ENCODE assay signal across 10 cellular contexts in genomic region chr1:47545912-47546483, GRCh38.
"Had no signal": no experiment of that assay in that cellular context is flagged by ENCODE, and none has a peak within 500 bp of the region (broad histone marks: within the 10 kb centered on the region; RNA-seq: fewer than 3 reads in every experiment).

No MANE protein-coding gene starts in this region.

- H3K9me3 ChIP-seq: pancreas, vagina had no signal

- H3K27ac ChIP-seq: pancreas, right atrium auricular region, skin epidermis, vagina had no signal

- FAIRE-seq: frontal cortex, pancreas had no signal

- H3K36me3 Mint-ChIP-seq: activated naive CD8-positive, alpha-beta T cell had no signal

- H3K36me3 ChIP-seq: pancreas, right atrium auricular region, vagina had no signal

- H3K4me3 ChIP-seq: pancreas, right atrium auricular region, skin epidermis, vagina had no signal

- H3K27ac Mint-ChIP-seq: activated naive CD8-positive, alpha-beta T cell; T-helper 1 cell treated with Interleukin-12 subunit alpha and Interleukin-12 subunit beta and Interleukin-4 antibody, amounts not matched to agents 30 μg/mL and 1 μg/mL, for 36 hours had no signal

- H3K9me3 Mint-ChIP-seq: T-helper 1 cell treated with Interleukin-12 subunit alpha and Interleukin-12 subunit beta and Interleukin-4 antibody, amounts not matched to agents 30 μg/mL and 1 μg/mL, for 36 hours had no signal

- H3K27me3 ChIP-seq: pancreas, right atrium auricular region, vagina had no signal

- H3K4me3 Mint-ChIP-seq: activated naive CD8-positive, alpha-beta T cell; T-helper 1 cell treated with Interleukin-12 subunit alpha and Interleukin-12 subunit beta and Interleukin-4 antibody, amounts not matched to agents 30 μg/mL and 1 μg/mL, for 36 hours had no signal

- ATAC-seq: pancreas had no signal

- DNase-seq: activated effector memory CD4-positive, alpha-beta T cell treated with anti-CD3 and anti-CD28 coated beads, Interleukin-2, amount 50 U/mL, for 16 hours; activated T-cell treated with anti-CD3 and anti-CD28 coated beads, Interleukin-2, amount 50 U/mL, for 1 hour; cerebellar nuclear complex; pancreas had no signal

- H3K4me1 ChIP-seq: pancreas, right atrium auricular region, vagina had no signal
